In the genomic region with DNA sequence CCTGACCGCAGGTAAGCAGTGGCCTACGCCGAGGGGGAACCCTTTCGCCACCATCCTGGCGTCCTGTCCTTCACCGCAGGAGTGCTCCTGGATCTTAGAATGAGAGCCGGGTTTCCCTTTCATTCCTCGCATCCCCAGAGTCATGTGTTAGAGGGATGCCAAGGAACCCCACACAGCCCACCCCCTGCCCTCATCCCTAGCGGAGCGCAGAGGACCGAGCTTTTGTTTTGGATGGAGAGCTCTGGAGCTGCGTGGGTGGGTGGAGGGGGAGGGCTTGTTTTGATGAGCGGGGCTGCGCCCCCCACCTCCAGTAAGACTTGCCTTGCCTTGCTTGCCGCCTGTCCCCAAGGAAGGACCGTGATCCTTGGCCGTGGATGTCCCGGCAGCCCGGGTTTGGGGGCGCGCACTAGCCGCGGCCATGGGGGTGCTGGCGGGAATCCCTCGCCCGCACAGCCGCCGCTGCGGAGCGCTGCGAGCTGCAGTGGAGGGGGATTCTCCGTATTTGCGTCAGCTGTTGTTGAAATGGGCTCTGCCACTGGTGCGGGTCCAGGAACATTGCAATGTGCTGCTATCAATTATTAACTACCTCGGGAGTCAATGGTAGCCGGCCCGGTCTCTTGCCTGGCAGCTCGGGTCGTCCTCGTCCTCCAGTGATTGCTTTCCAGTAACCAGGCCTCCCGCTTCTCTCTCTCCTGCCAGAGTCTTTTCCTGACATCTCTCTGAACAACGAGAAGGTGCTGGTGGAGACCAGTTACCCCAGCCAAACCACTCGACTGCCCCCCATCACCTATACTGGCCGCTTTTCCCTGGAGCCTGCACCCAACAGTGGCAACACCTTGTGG, we compare ENCODE assay signal across 7 cellular contexts. TPM values are rescaled to one million over a fixed set of nuclear protein-coding genes. Genes with fewer than 3 reads are reported as not detected.
DNase-seq lines count a peak whose midpoint lies in the region; ATAC-seq and TF ChIP-seq lines count a peak whose summit lies in the region.

No MANE protein-coding gene starts in this region.

- H3K4me1 ChIP-seq in HCT116 (ENCODE audit: control insufficient read depth in 1 of 2, insufficient read depth in 2 of 2, low read length in 2 of 2) (peaks cover 0 to 37% of the 10 kb centered on the region in 2 experiments; a peak in 3 of 4 replicates), esophagus (ENCODE audit: control insufficient read depth in 2 of 2, insufficient read depth in 2 of 2, low read length in 1 of 2) (peaks cover 0 to 25% of the 10 kb centered on the region in 2 donors), parathyroid adenoma (peaks cover 6% of the 10 kb centered on the region)

- H2AFZ ChIP-seq in HCT116 (ENCODE audit: low read depth, low read length, poor library complexity, severe bottlenecking), result no peak overlapping the region
- peak overlapping the region; percentile 42 for H2AFZ ChIP-seq in parathyroid adenoma

- H4K20me1 ChIP-seq in HCT116 (ENCODE audit: insufficient read depth), result no peaks in the 10 kb centered on the region; the same call in 1 of the 2 replicates

- H3K9me2 ChIP-seq in HCT116 (ENCODE audit: insufficient read depth), result no peaks in the 10 kb centered on the region

- H3K9me3 ChIP-seq in HCT116 (ENCODE audit: control insufficient read depth in 1 of 2, insufficient read depth in 1 of 2, low read depth in 1 of 2, low read length in 2 of 2) (no peaks in the 10 kb centered on the region), esophagus (ENCODE audit: control insufficient read depth in 2 of 2, insufficient read depth in 1 of 2, low read depth in 1 of 2, low read length in 1 of 2) (no peaks in the 10 kb centered on the region), parathyroid adenoma (ENCODE audit: control insufficient read depth, low read length) (no peaks in the 10 kb centered on the region)

- intact Hi-C loops in HCT116 (cut with micrococcal nuclease), result no loop called here
- intact Hi-C loops in activated B cell treated with CpG ODN at 0.5 μM for 24 hours (cut with micrococcal nuclease), result loop anchor here (5.0 to 10.0 kb wide), 3 partner anchors 809 to 1836 kb away; a partner anchor contains a TSS

- no TSS peak for BruUV-seq in HCT116 (replicated peaks; lab: Mats Ljungman, UMichigan)

- H3K27me3 Mint-ChIP-seq in activated B cell treated with CpG ODN at 0.5 μM for 24 hours, result no peaks in the 10 kb centered on the region

- no peaks in the 10 kb centered on the region for H3K9me3 Mint-ChIP-seq in activated B cell treated with CpG ODN at 0.5 μM for 24 hours

- no peak for TF ChIP-seq POLR2A in HCT116 (IDR thresholded peaks at IDR 0.05; ENCODE audit: borderline replicate concordance, extremely low read depth, insufficient read depth, insufficient read length)

- ATAC-seq in HCT116 (no peak), activated B cell treated with CpG ODN at 0.5 μM for 24 hours (ENCODE audit: low read depth) (no peak), HG02885 (IDR thresholded peaks at IDR 0.05; ENCODE audit: poor library complexity, unreplicated experiment) (no peak)

- H3K4me3 ChIP-seq in HCT116 (replicated peaks in 1 of 2; ENCODE audit: low read depth in 1 of 2, low read length in 2 of 2), result peak overlapping the region; percentile 53 to 82
- peak overlapping the region; percentile 67 to 77 for H3K4me3 ChIP-seq in esophagus (ENCODE audit: low read depth in 1 of 2, low read length in 2 of 2)
- H3K4me3 ChIP-seq in parathyroid adenoma (ENCODE audit: low read depth, low read length), result peak overlapping the region; percentile 98

- 6 to 8% methylated on average over 44 of the region's 44 CpGs for WGBS in esophagus, 2 donors

- CTCF ChIA-PET in HCT116 (lab: Charles Lee), result interaction anchor here (3.4 kb wide), 1 partner anchor 37 kb away, joined by 48 read pairs; no protein-coding TSS in a partner anchor
- CTCF ChIA-PET in activated B cell treated with CpG ODN at 0.5 μM for 24 hours (lab: Charles Lee), result interaction anchor here (0.7 to 1.3 kb wide), 2 partner anchors 9 to 37 kb away, joined by 3 to 5 read pairs; no protein-coding TSS in a partner anchor

- H3K9ac ChIP-seq in HCT116 (ENCODE audit: low read length), result peak overlapping the region; percentile 93
- peak overlapping the region; percentile 40 for H3K9ac ChIP-seq in parathyroid adenoma

- POLR2A ChIA-PET in HCT116 (lab: Charles Lee), result interaction anchor here (0.6 to 3.1 kb wide), 7 partner anchors 17 to 807 kb away, joined by 3 to 16 read pairs (median 4); no protein-coding TSS in a partner anchor
- POLR2A ChIA-PET in activated B cell treated with CpG ODN at 0.5 μM for 24 hours (lab: Charles Lee), result interaction anchor here (0.5 to 3.3 kb wide), 6 partner anchors 27 to 128 kb away, joined by 3 to 22 read pairs (median 6); a partner anchor contains a TSS

- peaks cover 28% of the 10 kb centered on the region for H3K4me1 Mint-ChIP-seq in activated B cell treated with CpG ODN at 0.5 μM for 24 hours

- H3K4me3 Mint-ChIP-seq in activated B cell treated with CpG ODN at 0.5 μM for 24 hours, result peak overlapping the region; percentile 83

- H3K27ac Mint-ChIP-seq in activated B cell treated with CpG ODN at 0.5 μM for 24 hours, result no peak overlapping the region

- TF ChIP-seq RAD21 in HCT116 (IDR thresholded peaks at IDR 0.05; ENCODE audit: low read depth), result no peak

- H3K4me2 ChIP-seq in HCT116 (ENCODE audit: low read length), result peak overlapping the region; percentile 100
- H3K4me2 ChIP-seq in parathyroid adenoma (ENCODE audit: low read length), result peak overlapping the region; percentile 100

- H3K27me3 ChIP-seq in HCT116 (ENCODE audit: insufficient read depth, low read length) (no peaks in the 10 kb centered on the region), esophagus (ENCODE audit: control insufficient read depth in 1 of 2, insufficient read depth in 2 of 2, low read length in 2 of 2) (no peaks in the 10 kb centered on the region), parathyroid adenoma (ENCODE audit: control insufficient read depth, insufficient read depth, low read length) (no peaks in the 10 kb centered on the region)

- peaks cover 13% of the 10 kb centered on the region for H3K36me3 Mint-ChIP-seq in activated B cell treated with CpG ODN at 0.5 μM for 24 hours (ENCODE audit: low read depth)

- H3K79me2 ChIP-seq in HCT116 (ENCODE audit: insufficient read depth, low read length) (peaks cover 31% of the 10 kb centered on the region), parathyroid adenoma (no peaks in the 10 kb centered on the region)

- RAD21 ChIA-PET in HCT116 (lab: Charles Lee; ENCODE audit: low non-redundant PET in 1 of 2, low total read pairs in 2 of 2, uncharacterized antibody in 2 of 2, unreplicated experiment in 2 of 2), result no interaction called here

- H3K27ac ChIP-seq in HCT116 (ENCODE audit: low read depth, low read length) (peak overlapping the region; percentile 88; the same call in 1 of the 2 replicates), esophagus (ENCODE audit: low read depth in 2 of 2, low read length in 1 of 2) (peak overlapping the region in 1 of 2 donors; percentile 66), parathyroid adenoma (peak overlapping the region; percentile 17)

- peaks cover 4 to 22% of the 10 kb centered on the region in 2 experiments for H3K36me3 ChIP-seq in HCT116 (ENCODE audit: control insufficient read depth in 1 of 2, insufficient read depth in 2 of 2, low read length in 2 of 2)
- peaks cover 0 to 10% of the 10 kb centered on the region in 2 donors for H3K36me3 ChIP-seq in esophagus (ENCODE audit: control insufficient read depth in 2 of 2, insufficient read depth in 2 of 2, low read length in 1 of 2)
- no peaks in the 10 kb centered on the region for H3K36me3 ChIP-seq in parathyroid adenoma (ENCODE audit: control insufficient read depth, insufficient read depth, low read length)

- DNase-seq in HCT116 (ENCODE audit: low read depth, low spot score) (no peak), activated B cell treated with CpG ODN at 0.5 μM for 24 hours (no peak), GM20000 (ENCODE audit: low spot score) (no peak), DMS114 treated with DMSO at 0.1 percent for 48 hours (lab: John Stamatoyannopoulos, UW; ENCODE audit: unreplicated experiment) (no peak)

- TF ChIP-seq CTCF in HCT116 (IDR thresholded peaks at IDR 0.05 in 2 of 3, conservative IDR thresholded peaks at IDR 0.05 in 1 of 3; ENCODE audit: borderline replicate concordance in 1 of 3, insufficient read depth in 1 of 3, low read depth in 2 of 3, low read length in 2 of 3), result no peak
- TF ChIP-seq CTCF in activated B cell treated with CpG ODN at 0.5 μM for 24 hours (IDR thresholded peaks at IDR 0.05), result no peak
- no peak for TF ChIP-seq CTCF in parathyroid adenoma (IDR thresholded peaks at IDR 0.05)
- TF ChIP-seq CTCF in GM20000 (IDR thresholded peaks at IDR 0.05; ENCODE audit: extremely low read depth, missing control alignments), result no peak

TF ChIP-seq in HCT116, 20 proteins besides CTCF, POLR2A, EP300 and RAD21:
- TF ChIP-seq FOSL1 (IDR thresholded peaks at IDR 0.05; ENCODE audit: low read depth), result no peak
- peak; percentile 58 for TF ChIP-seq POLR2AphosphoS5 (IDR thresholded peaks at IDR 0.05; ENCODE audit: low read depth, low read length)

RNA-seq across cellular contexts. Expression of a gene that starts 1.0 kb away (rescaled TPM):
- total RNA-seq in HCT116 (2021; ENCODE audit: unreplicated experiment), result 173 TPM
- polyA plus RNA-seq in HCT116 (2012), result 403 and 469 TPM in 2 replicates
- total RNA-seq in activated B cell treated with CpG ODN at 0.5 μM for 24 hours, result 10.9 and 14.2 TPM in 2 replicates
- 10 to 100 TPM; 17.9 to 45.0 TPM for polyA plus RNA-seq in esophagus

RNA-seq across cellular contexts. Expression of a gene that starts 27.4 kb away (rescaled TPM):
- total RNA-seq in HCT116 (2021; ENCODE audit: unreplicated experiment) (4.9 TPM), activated B cell treated with CpG ODN at 0.5 μM for 24 hours (0.42 TPM in 1 of 2 replicates, not detected in the other)
- polyA plus RNA-seq in HCT116 (2012), result 4.7 and 5.0 TPM in 2 replicates
- 1 to 10 TPM; 2.0 to 2.6 TPM for polyA plus RNA-seq in esophagus

Comparison
In these comparisons a context has a peak if more than half of its experiments do, and no peak if none do; other contexts are left out.
1. RNA of a gene that starts 1.0 kb away (total RNA-seq): 173 TPM in HCT116 (single experiment); 10.9 to 14.2 TPM in activated B cell treated with CpG ODN at 0.5 μM for 24 hours; every median in the first group is over 10 times any median in the second.
2. Peak in every context shown above with its lines, with median percentiles within 50 percentile points of each other: H3K4me3 ChIP-seq.